8 cellular contexts compared by ENCODE assay signal in the genomic region with DNA sequence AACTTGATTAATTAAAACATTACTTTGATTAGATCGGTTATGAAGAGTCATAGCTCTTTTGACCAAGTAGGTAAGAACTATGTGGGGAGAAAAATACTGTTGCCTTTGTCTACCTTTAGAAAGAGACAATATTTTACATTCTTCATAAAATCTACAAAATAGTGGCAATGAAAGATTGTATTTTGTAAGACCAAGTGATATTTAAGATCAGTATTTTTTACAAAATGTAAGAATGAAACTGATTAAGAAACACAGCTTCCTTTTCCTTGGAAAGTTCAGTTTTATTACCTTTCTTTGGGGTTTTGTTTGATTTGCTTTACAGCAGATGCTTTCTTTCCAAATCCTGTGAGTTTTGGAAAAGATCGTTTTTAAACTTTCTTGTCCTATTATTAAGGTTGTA.
DNase-seq lines count a peak whose midpoint lies in the region; ATAC-seq and FAIRE-seq lines count a peak whose summit lies in the region.

No MANE protein-coding gene starts in this region.

- peaks cover 22 to 71% (median 63%) of the 10 kb centered on the region in 4 donors for H3K4me1 Mint-ChIP-seq in naive thymus-derived CD8-positive, alpha-beta T cell

- H3K27me3 Mint-ChIP-seq in naive thymus-derived CD8-positive, alpha-beta T cell = no peaks in the 10 kb centered on the region

- DNase-seq in CD1c-positive myeloid dendritic cell (ENCODE audit: extremely low spot score) (peak; percentile 57), M059J (ENCODE audit: low read depth) (peak; percentile 7), COLO668 (lab: John Stamatoyannopoulos, UW; ENCODE audit: unreplicated experiment) (no peak), SW 1271 (lab: John Stamatoyannopoulos, UW) (no peak), NCI-H1694 (lab: John Stamatoyannopoulos, UW) (no peak)
- DNase-seq in naive thymus-derived CD8-positive, alpha-beta T cell = no peak

- ATAC-seq in naive thymus-derived CD8-positive, alpha-beta T cell = no peak
- ATAC-seq in GM19328 (IDR thresholded peaks at IDR 0.05; ENCODE audit: unreplicated experiment) = no peak

- H3K4me3 Mint-ChIP-seq in naive thymus-derived CD8-positive, alpha-beta T cell = peak overlapping the region; percentile 92 to 99 (median 97)

- peaks cover 0 to 16% (median 8%) of the 10 kb centered on the region in 3 donors for H3K36me3 Mint-ChIP-seq in naive thymus-derived CD8-positive, alpha-beta T cell

- H3K9me3 Mint-ChIP-seq in naive thymus-derived CD8-positive, alpha-beta T cell = no peaks in the 10 kb centered on the region

- H3K27ac Mint-ChIP-seq in naive thymus-derived CD8-positive, alpha-beta T cell = peak overlapping the region; percentile 96 to 100 (median 100)

- POLR2A ChIA-PET in naive thymus-derived CD8-positive, alpha-beta T cell (lab: Charles Lee) = interaction anchor here (1.4 to 2.8 kb wide), 3 partner anchors 70 to 189 kb away, joined by 4 to 12 read pairs (median 10); partner anchors contain the start of genes AGL, SASS6, SLC35A3 and TRMT13

- FAIRE-seq in colon (lab: Jason Lieb, UNC) = peak; percentile 21

Comparison
In these comparisons a context has a peak if more than half of its experiments do, and no peak if none do; other contexts are left out.
1. DNase-seq: peak in CD1c-positive myeloid dendritic cell (single experiment) and M059J (single experiment); none in naive thymus-derived CD8-positive, alpha-beta T cell (0 of 10), COLO668 (single experiment), SW 1271 (0 of 2) and NCI-H1694 (single experiment).